In the genomic region with DNA sequence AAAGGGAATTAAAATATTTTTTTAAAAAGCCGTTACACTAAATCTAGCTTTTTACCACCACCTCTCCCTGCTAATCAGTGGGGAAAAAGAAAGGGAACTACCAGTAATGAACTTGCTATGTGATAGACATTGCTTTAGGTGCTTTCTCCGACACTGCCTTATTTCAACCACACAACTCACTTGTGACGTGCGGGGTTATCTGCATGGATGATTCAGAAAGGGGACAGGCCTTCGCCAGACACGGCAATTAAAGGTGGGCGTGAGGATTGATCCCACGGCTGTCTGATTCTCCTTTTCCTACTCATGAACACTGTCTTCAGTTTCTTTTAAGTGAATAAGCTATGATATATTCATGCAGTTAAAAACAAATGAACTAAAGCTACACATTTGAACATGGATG, we compare ENCODE assay signal across 11 cellular contexts. TPM values are rescaled to one million over a fixed set of nuclear protein-coding genes. Genes with fewer than 3 reads are reported as not detected.
DNase-seq lines count a peak whose midpoint lies in the region; ATAC-seq and TF ChIP-seq lines count a peak whose summit lies in the region.
"Had no signal": no experiment of that assay in that cellular context is flagged by ENCODE, and none has a peak within 500 bp of the region (broad histone marks: within the 10 kb centered on the region; RNA-seq: fewer than 3 reads in every experiment).

No MANE protein-coding gene starts in this region.

- peak overlapping the region; percentile 35 for H3K27ac ChIP-seq in CD4-positive, alpha-beta T cell (ENCODE audit: low read depth, low read length)
- peak overlapping the region; percentile 63 to 94 (median 81) for H3K27ac ChIP-seq in Peyer's patch

- H3K4me1 Mint-ChIP-seq in CD4-positive, alpha-beta T cell (ENCODE audit: low read depth): peaks cover 73% of the 10 kb centered on the region
- peaks cover 59 to 85% of the 10 kb centered on the region in 2 donors for H3K4me1 Mint-ChIP-seq in natural killer cell treated with Interleukin-12 subunit alpha and Interleukin-12 subunit beta and Interleukin-15 and Interleukin-18, amount 100 ng/mL, for 72 hours (ENCODE audit: low read depth in 2 of 2)
- peaks cover 13% of the 10 kb centered on the region for H3K4me1 Mint-ChIP-seq in nephron progenitor cell

- peaks cover 9 to 25% (median 19%) of the 10 kb centered on the region in 4 donors for H3K4me1 ChIP-seq in Peyer's patch

- no peak for TF ChIP-seq CTCF in CD4-positive, alpha-beta T cell (IDR thresholded peaks at IDR 0.05)
- TF ChIP-seq CTCF in Peyer's patch (IDR thresholded peaks at IDR 0.05): no peak
- no peak for TF ChIP-seq CTCF in nephron progenitor cell (IDR thresholded peaks at IDR 0.05)

- peak in 2 of 10 experiments; percentile 41 to 48 for DNase-seq in CD4-positive, alpha-beta T cell
- DNase-seq in Peyer's patch (no peak), activated T-cell treated with anti-CD3 and anti-CD28 coated beads for 48 hours (ENCODE audit: low read depth) (peak; percentile 57), nephron progenitor cell (no peak), globus pallidus (ENCODE audit: low spot score) (no peak)
- DNase-seq in natural killer cell treated with Interleukin-12 subunit alpha and Interleukin-12 subunit beta and Interleukin-15 and Interleukin-18, amount 100 ng/mL, for 72 hours (ENCODE audit: low spot score): peak; percentile 64

- peak overlapping the region; percentile 93 for H3K27ac Mint-ChIP-seq in CD4-positive, alpha-beta T cell
- peak overlapping the region; percentile 73 to 74 for H3K27ac Mint-ChIP-seq in natural killer cell treated with Interleukin-12 subunit alpha and Interleukin-12 subunit beta and Interleukin-15 and Interleukin-18, amount 100 ng/mL, for 72 hours
- H3K27ac Mint-ChIP-seq in nephron progenitor cell: no peak overlapping the region

- POLR2A ChIA-PET in CD4-positive, alpha-beta T cell (lab: Charles Lee): interaction anchor here (1.5 kb wide), 1 partner anchor 562 kb away, joined by 3 read pairs; a partner anchor contains a TSS

- no peaks in the 10 kb centered on the region for H3K27me3 Mint-ChIP-seq in CD4-positive, alpha-beta T cell
- no peaks in the 10 kb centered on the region for H3K27me3 Mint-ChIP-seq in natural killer cell treated with Interleukin-12 subunit alpha and Interleukin-12 subunit beta and Interleukin-15 and Interleukin-18, amount 100 ng/mL, for 72 hours
- no peaks in the 10 kb centered on the region for H3K27me3 Mint-ChIP-seq in nephron progenitor cell (ENCODE audit: low read depth, poor library complexity)

- peaks cover 28% of the 10 kb centered on the region for H3K36me3 Mint-ChIP-seq in CD4-positive, alpha-beta T cell (ENCODE audit: low read depth)
- peaks cover 6% of the 10 kb centered on the region for H3K36me3 Mint-ChIP-seq in natural killer cell treated with Interleukin-12 subunit alpha and Interleukin-12 subunit beta and Interleukin-15 and Interleukin-18, amount 100 ng/mL, for 72 hours
- no peaks in the 10 kb centered on the region for H3K36me3 Mint-ChIP-seq in nephron progenitor cell (ENCODE audit: low read depth)

- TF ChIP-seq POLR2A in Peyer's patch (IDR thresholded peaks at IDR 0.05): no peak

- H3K9me3 ChIP-seq in CD4-positive, alpha-beta T cell (ENCODE audit: control insufficient read depth, low read length): no peaks in the 10 kb centered on the region
- H3K9me3 ChIP-seq in Peyer's patch: no peaks in the 10 kb centered on the region

- no peak overlapping the region for H3K4me3 ChIP-seq in Peyer's patch

- ATAC-seq in CD4-positive, alpha-beta T cell (ENCODE audit: poor library complexity): peak; percentile 51
- peak in 1 of 2 donors; percentile 26 for ATAC-seq in natural killer cell treated with Interleukin-12 subunit alpha and Interleukin-12 subunit beta and Interleukin-15 and Interleukin-18, amount 100 ng/mL, for 72 hours
- ATAC-seq in HG03196 (IDR thresholded peaks at IDR 0.05; ENCODE audit: unreplicated experiment) (no peak), esophagus mucosa (no peak)

- peak overlapping the region; percentile 89 for H3K4me3 Mint-ChIP-seq in CD4-positive, alpha-beta T cell
- peak overlapping the region; percentile 81 for H3K4me3 Mint-ChIP-seq in natural killer cell treated with Interleukin-12 subunit alpha and Interleukin-12 subunit beta and Interleukin-15 and Interleukin-18, amount 100 ng/mL, for 72 hours
- no peak overlapping the region for H3K4me3 Mint-ChIP-seq in nephron progenitor cell
- H3K4me3 Mint-ChIP-seq: dendritic cell treated with granulocyte-macrophage colony-stimulating factor and Interleukin-4, amounts not matched to agents 40 ng/mL and 50 ng/mL, for 4 days had no signal

- H3K9me3 Mint-ChIP-seq in CD4-positive, alpha-beta T cell: no peaks in the 10 kb centered on the region
- H3K9me3 Mint-ChIP-seq in natural killer cell treated with Interleukin-12 subunit alpha and Interleukin-12 subunit beta and Interleukin-15 and Interleukin-18, amount 100 ng/mL, for 72 hours: no peaks in the 10 kb centered on the region
- H3K9me3 Mint-ChIP-seq in nephron progenitor cell: peaks cover 66% of the 10 kb centered on the region
- H3K9me3 Mint-ChIP-seq: dendritic cell treated with granulocyte-macrophage colony-stimulating factor and Interleukin-4, amounts not matched to agents 40 ng/mL and 50 ng/mL, for 4 days had no signal

- intact Hi-C loops in CD4-positive, alpha-beta T cell (cut with DNase I, micrococcal nuclease): no loop called here

- no peaks in the 10 kb centered on the region for H3K27me3 ChIP-seq in CD4-positive, alpha-beta T cell (ENCODE audit: control insufficient read depth, insufficient read depth, low read length)
- H3K27me3 ChIP-seq in Peyer's patch: no peaks in the 10 kb centered on the region

- H3K36me3 ChIP-seq in Peyer's patch: no peaks in the 10 kb centered on the region

- CTCF ChIA-PET in CD4-positive, alpha-beta T cell (lab: Charles Lee): no interaction called here

RNA-seq across cellular contexts. Expression of a gene that starts 0.9 kb away (rescaled TPM):
- total RNA-seq in CD4-positive, alpha-beta T cell: 10 to 100 TPM; 19.5 to 22.0 TPM
- total RNA-seq in Peyer's patch: 1 to 10 TPM in 3 of 4 donors, not detected in 1; 4.4 to 9.2 (median 8.4) TPM
- total RNA-seq in natural killer cell treated with Interleukin-12 subunit alpha and Interleukin-12 subunit beta and Interleukin-15 and Interleukin-18, amount 100 ng/mL, for 72 hours: 10 to 100 TPM in 1 of 2 donors, 1 to 10 TPM in 1; 2.7 to 14.8 TPM
- not detected for total RNA-seq in esophagus mucosa
- total RNA-seq: HT1080, NCI-H460 had no signal

RNA-seq across cellular contexts. Expression of a gene that starts 41.0 kb away (rescaled TPM):
- total RNA-seq in CD4-positive, alpha-beta T cell: 1 to 10 TPM; 1.7 to 2.3 TPM
- 10 to 100 TPM in 1 of 4 donors, 1 to 10 TPM in 3; 3.0 to 15.7 (median 4.9) TPM for total RNA-seq in Peyer's patch
- total RNA-seq in natural killer cell treated with Interleukin-12 subunit alpha and Interleukin-12 subunit beta and Interleukin-15 and Interleukin-18, amount 100 ng/mL, for 72 hours: 1 to 10 TPM; 5.5 to 6.1 TPM
- 0.68 TPM for total RNA-seq in esophagus mucosa

Comparison
In these comparisons a context has a peak if more than half of its experiments do, and no peak if none do; other contexts are left out.
1. DNase-seq: peak in activated T-cell treated with anti-CD3 and anti-CD28 coated beads for 48 hours (single experiment) and natural killer cell treated with Interleukin-12 subunit alpha and Interleukin-12 subunit beta and Interleukin-15 and Interleukin-18, amount 100 ng/mL, for 72 hours (single experiment); none in Peyer's patch (0 of 3), nephron progenitor cell (single experiment) and globus pallidus (single experiment).